In the genomic region with DNA sequence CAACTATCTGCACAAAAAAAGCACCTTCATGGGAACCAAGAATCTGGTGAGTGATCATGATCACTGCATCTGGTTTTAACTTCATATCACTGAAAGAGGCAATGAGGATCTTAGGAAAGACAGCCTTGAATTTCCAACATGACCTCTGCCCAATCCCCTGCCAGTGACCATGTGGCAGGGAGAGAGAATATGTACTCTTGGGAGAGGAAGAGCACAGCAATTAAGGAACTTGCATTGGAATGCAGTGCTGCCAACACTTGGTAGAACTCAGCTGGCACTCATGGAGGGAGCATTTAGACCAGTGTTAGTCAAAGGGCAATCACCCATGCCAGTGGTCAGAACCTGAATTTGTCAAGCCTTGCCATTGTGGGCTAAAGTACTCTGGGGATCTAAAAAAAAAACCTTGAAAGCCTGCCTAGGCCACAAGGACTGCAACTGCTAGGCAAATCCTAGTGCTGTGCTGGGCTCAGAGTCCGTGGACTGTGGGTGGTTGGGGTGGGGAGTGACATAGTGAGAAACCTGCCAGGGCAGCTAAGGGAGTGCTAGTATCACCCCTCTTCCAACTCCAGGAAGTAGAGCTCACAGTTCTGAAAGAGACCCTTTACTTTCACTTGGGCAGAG, we compare ENCODE assay signal across 1 cellular context.
TF ChIP-seq lines count a peak whose summit lies in the region.

No MANE protein-coding gene starts in this region.

TF ChIP-seq in IMR-90, 13 proteins besides CTCF, POLR2A, EP300 and RAD21:
- TF ChIP-seq RCOR1 (IDR thresholded peaks at IDR 0.05; ENCODE audit: insufficient replicate concordance, low read length) (no peak), MAZ (IDR thresholded peaks at IDR 0.05; ENCODE audit: borderline replicate concordance, low read depth, low read length) (no peak), CEBPB (IDR thresholded peaks at IDR 0.05; ENCODE audit: low read depth, low read length) (no peak), FOS (IDR thresholded peaks at IDR 0.05; ENCODE audit: low read depth, low read length) (no peak), MAFK (IDR thresholded peaks at IDR 0.05; ENCODE audit: low read depth, low read length) (no peak), NFE2L2 (IDR thresholded peaks at IDR 0.05; ENCODE audit: low read depth, low read length) (no peak), CHD1 (IDR thresholded peaks at IDR 0.05; ENCODE audit: low read depth, low read length) (no peak), SMC3 (IDR thresholded peaks at IDR 0.05; ENCODE audit: low read depth, low read length) (no peak)
- TF ChIP-seq, protein P1, sequence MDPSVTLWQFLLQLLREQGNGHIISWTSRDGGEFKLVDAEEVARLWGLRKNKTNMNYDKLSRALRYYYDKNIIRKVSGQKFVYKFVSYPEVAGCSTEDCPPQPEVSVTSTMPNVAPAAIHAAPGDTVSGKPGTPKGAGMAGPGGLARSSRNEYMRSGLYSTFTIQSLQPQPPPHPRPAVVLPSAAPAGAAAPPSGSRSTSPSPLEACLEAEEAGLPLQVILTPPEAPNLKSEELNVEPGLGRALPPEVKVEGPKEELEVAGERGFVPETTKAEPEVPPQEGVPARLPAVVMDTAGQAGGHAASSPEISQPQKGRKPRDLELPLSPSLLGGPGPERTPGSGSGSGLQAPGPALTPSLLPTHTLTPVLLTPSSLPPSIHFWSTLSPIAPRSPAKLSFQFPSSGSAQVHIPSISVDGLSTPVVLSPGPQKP (IDR thresholded peaks at IDR 0.05; ENCODE audit: borderline replicate concordance, low read depth, low read length) = no peak
- TF ChIP-seq, protein P2, sequence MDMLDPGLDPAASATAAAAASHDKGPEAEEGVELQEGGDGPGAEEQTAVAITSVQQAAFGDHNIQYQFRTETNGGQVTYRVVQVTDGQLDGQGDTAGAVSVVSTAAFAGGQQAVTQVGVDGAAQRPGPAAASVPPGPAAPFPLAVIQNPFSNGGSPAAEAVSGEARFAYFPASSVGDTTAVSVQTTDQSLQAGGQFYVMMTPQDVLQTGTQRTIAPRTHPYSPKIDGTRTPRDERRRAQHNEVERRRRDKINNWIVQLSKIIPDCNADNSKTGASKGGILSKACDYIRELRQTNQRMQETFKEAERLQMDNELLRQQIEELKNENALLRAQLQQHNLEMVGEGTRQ (IDR thresholded peaks at IDR 0.05; ENCODE audit: low read depth, low read length) = no peak
